In genomic region chr7:33072471-33072870, GRCh38 we compare ENCODE assay signal across 1 cellular context.
TF ChIP-seq lines count a peak whose summit lies in the region.

No MANE protein-coding gene starts in this region.

TF ChIP-seq in HepG2, 621 proteins besides CTCF, POLR2A, EP300 and RAD21:
- TF ChIP-seq SMC3 (IDR thresholded peaks at IDR 0.05; ENCODE audit: low read length) (no peak), TFAP4 (IDR thresholded peaks at IDR 0.05; ENCODE audit: borderline replicate concordance, low read depth) (0 out of 2 replicates have a peak, but pooled peaks have one; percentile 13)
